ENCODE assay signal across 18 cellular contexts in the genomic region with DNA sequence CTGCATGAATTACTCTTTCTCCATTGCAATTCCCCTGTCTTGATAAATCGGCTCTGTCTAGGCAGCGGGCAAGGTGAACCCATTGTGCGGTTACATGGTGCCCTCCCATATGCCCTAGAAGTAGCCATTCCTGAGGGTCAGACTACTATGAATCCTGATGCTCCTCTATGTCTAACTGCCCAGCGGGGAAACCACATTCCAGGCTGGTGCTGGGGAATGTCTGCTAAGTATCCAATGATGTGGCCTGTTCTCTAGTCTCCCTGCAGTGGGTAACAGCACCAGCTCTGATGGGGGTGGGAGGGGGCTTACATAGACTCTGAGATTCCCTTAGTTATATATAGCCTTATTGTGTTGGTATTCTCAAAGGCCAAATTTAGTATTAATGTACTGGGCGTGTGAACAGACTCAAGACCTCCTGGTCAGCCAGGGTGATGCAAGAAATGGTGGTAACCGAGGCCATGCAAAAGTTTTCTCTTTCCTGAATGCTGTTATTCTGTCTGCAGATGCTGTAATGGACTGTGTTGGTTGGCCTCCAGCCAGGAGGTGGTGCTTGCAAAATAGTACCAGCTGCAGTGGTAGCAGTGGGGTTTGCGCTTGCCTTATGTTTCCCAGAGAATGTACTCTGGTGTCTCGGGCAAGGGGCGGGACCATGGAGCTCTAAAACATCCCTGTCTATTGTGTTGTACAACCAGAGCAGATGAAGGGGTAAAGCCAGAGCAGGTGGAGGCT.
DNase-seq lines count a peak whose midpoint lies in the region; TF ChIP-seq lines count a peak whose summit lies in the region.
"Had no signal": no experiment of that assay in that cellular context is flagged by ENCODE, and none has a peak within 500 bp of the region (broad histone marks: within the 10 kb centered on the region; RNA-seq: fewer than 3 reads in every experiment).

No MANE protein-coding gene starts in this region.

- H3K4me3 ChIP-seq in fibroblast of mammary gland (ENCODE audit: control insufficient read depth, low read depth, low read length) = no peak overlapping the region
- H3K4me3 ChIP-seq in skeletal muscle cell (ENCODE audit: low read depth, low read length) = no peak overlapping the region
- no peak overlapping the region for H3K4me3 ChIP-seq in prostate gland

- TF ChIP-seq POLR2A in prostate gland (IDR thresholded peaks at IDR 0.05) = no peak

- no peak overlapping the region; the same call in 1 of the 2 replicates for H3K4me3 Mint-ChIP-seq in HFFc6
- H3K4me3 Mint-ChIP-seq: CD4-positive, CD25-positive, alpha-beta regulatory T cell; naive thymus-derived CD4-positive, alpha-beta T cell; stimulated activated naive B cell treated with anti-CD40 and anti-IgM and Interleukin-4, amounts not matched to agents 10 μg/mL and 1 μg/mL and 100 μg/mL, for 72 hours had no signal

- no peaks in the 10 kb centered on the region for H3K9me3 ChIP-seq in prostate gland

- H3K36me3 ChIP-seq in prostate gland = no peaks in the 10 kb centered on the region

- H3K27ac Mint-ChIP-seq in HFFc6 = peak overlapping the region; percentile 62
- H3K27ac Mint-ChIP-seq: CD4-positive, CD25-positive, alpha-beta regulatory T cell; naive thymus-derived CD4-positive, alpha-beta T cell; stimulated activated naive B cell treated with anti-CD40 and anti-IgM and Interleukin-4, amounts not matched to agents 10 μg/mL and 1 μg/mL and 100 μg/mL, for 72 hours had no signal

- H3K4me1 ChIP-seq in prostate gland (replicated peaks) = no peaks in the 10 kb centered on the region

- H3K4me1 Mint-ChIP-seq in HFFc6 (ENCODE audit: low read depth) = peaks cover 49% of the 10 kb centered on the region
- H3K4me1 Mint-ChIP-seq: CD4-positive, CD25-positive, alpha-beta regulatory T cell; naive thymus-derived CD4-positive, alpha-beta T cell; stimulated activated naive B cell treated with anti-CD40 and anti-IgM and Interleukin-4, amounts not matched to agents 10 μg/mL and 1 μg/mL and 100 μg/mL, for 72 hours had no signal

- no peak overlapping the region for H3K27ac ChIP-seq in prostate gland

- H3K27me3 ChIP-seq in prostate gland (replicated peaks; ENCODE audit: insufficient read depth) = no peaks in the 10 kb centered on the region

- H3K36me3 Mint-ChIP-seq in HFFc6 (ENCODE audit: low read depth) = peaks cover 56% of the 10 kb centered on the region
- H3K36me3 Mint-ChIP-seq: CD4-positive, CD25-positive, alpha-beta regulatory T cell; naive thymus-derived CD4-positive, alpha-beta T cell; stimulated activated naive B cell treated with anti-CD40 and anti-IgM and Interleukin-4, amounts not matched to agents 10 μg/mL and 1 μg/mL and 100 μg/mL, for 72 hours had no signal

- intact Hi-C loops in prostate gland (cut with DNase I) = no loop called here

- 87% methylated on average over 9 of the region's 9 CpGs for WGBS in prostate gland

- peaks cover 32% of the 10 kb centered on the region for H3K9me3 Mint-ChIP-seq in HFFc6

- DNase-seq in HFFc6 (peak; percentile 29), SHP77 (lab: John Stamatoyannopoulos, UW) (peak; percentile 96 to 98), fibroblast of mammary gland (ENCODE audit: low read depth) (peak; percentile 56), skeletal muscle cell (ENCODE audit: low read depth) (peak; percentile 90), prostate gland (ENCODE audit: low spot score) (no peak), activated gamma-delta T cell treated with Interleukin-2 at 50 U/mL for 16 hours (no peak), glomerular visceral epithelial cell (ENCODE audit: extremely low spot score) (no peak)
- DNase-seq: CD4-positive, CD25-positive, alpha-beta regulatory T cell; effector CD4-positive, alpha-beta T cell; GDM1; head of caudate nucleus; left colon; naive thymus-derived CD4-positive, alpha-beta T cell; NCI-H510A treated with DMSO at 0.1 percent for 48 hours; RPMI8226; stimulated activated CD4-positive, alpha-beta T cell treated with anti-CD3 and anti-CD28 coated beads, Interleukin-4, amount 100 ng/mL, for 4 hours; stimulated activated naive B cell treated with anti-CD40 and anti-IgM and Interleukin-4, amounts not matched to agents 10 μg/mL and 1 μg/mL and 100 μg/mL, for 72 hours; T-helper 9 cell had no signal

- TF ChIP-seq CTCF in HFFc6 (IDR thresholded peaks at IDR 0.05) (no peak), fibroblast of mammary gland (conservative IDR thresholded peaks at IDR 0.05; ENCODE audit: control insufficient read depth, insufficient read depth, low read depth, low read length) (no peak), prostate gland (IDR thresholded peaks at IDR 0.05) (no peak)

- H3K27me3 Mint-ChIP-seq in HFFc6 (ENCODE audit: insufficient read depth) = no peaks in the 10 kb centered on the region
- H3K27me3 Mint-ChIP-seq: CD4-positive, CD25-positive, alpha-beta regulatory T cell; naive thymus-derived CD4-positive, alpha-beta T cell; stimulated activated naive B cell treated with anti-CD40 and anti-IgM and Interleukin-4, amounts not matched to agents 10 μg/mL and 1 μg/mL and 100 μg/mL, for 72 hours had no signal

Comparison
In these comparisons a context has a peak if more than half of its experiments do, and no peak if none do; other contexts are left out.
1. DNase-seq: peak in HFFc6 (single experiment), SHP77 (2 of 2), fibroblast of mammary gland (single experiment) and skeletal muscle cell (single experiment); none in prostate gland (single experiment), activated gamma-delta T cell treated with Interleukin-2 at 50 U/mL for 16 hours (single experiment) and glomerular visceral epithelial cell (single experiment).